In genomic region chr1:32817159-32817814, GRCh38 we compare ENCODE assay signal across 1 cellular context.
TF ChIP-seq lines count a peak whose summit lies in the region.

Gene S100PBP, plus strand, starts transcription at chr1:32817653. Its CDS starts 8,447 bp downstream, at chr1:32826100.
Gene YARS1, minus strand, starts transcription at chr1:32817358. Its CDS starts 114 bp downstream, at chr1:32817244.

TF ChIP-seq in K562, 482 proteins besides CTCF, POLR2A, EP300 and RAD21 (continued from another document and continues in another):
- TF ChIP-seq REST (CRISPR knock-in tag; IDR thresholded peaks at IDR 0.05; ENCODE audit: low read depth) (peak; percentile 38), KDM4B (IDR thresholded peaks at IDR 0.05; ENCODE audit: borderline replicate concordance in 2 of 2, low read depth in 1 of 2) (no peak), PRDM10 (IDR thresholded peaks at IDR 0.05; ENCODE audit: partially characterized antibody) (peak; percentile 94), TEAD4 (IDR thresholded peaks at IDR 0.05; ENCODE audit: low read length) (no peak), TEAD4 (CRISPR knock-in tag; IDR thresholded peaks at IDR 0.05; ENCODE audit: borderline replicate concordance) (no peak), STAT5B (CRISPR knock-in tag; IDR thresholded peaks at IDR 0.05) (no peak), RFX5 (IDR thresholded peaks at IDR 0.05; ENCODE audit: low read depth, low read length) (no peak), CEBPB (tag; IDR thresholded peaks at IDR 0.05) (peak; percentile 99), PATZ1 (CRISPR knock-in tag; IDR thresholded peaks at IDR 0.05; ENCODE audit: borderline replicate concordance) (no peak), LCOR (CRISPR knock-in tag; IDR thresholded peaks at IDR 0.05) (peak; percentile 99), ZNF79 (CRISPR knock-in tag; IDR thresholded peaks at IDR 0.05; ENCODE audit: low read depth) (no peak), CXXC5 (CRISPR knock-in tag; IDR thresholded peaks at IDR 0.05) (peak; percentile 97), ZNF444 (CRISPR knock-in tag; IDR thresholded peaks at IDR 0.05) (0 out of 2 replicates have a peak, but pooled peaks have one; percentile 28), NFIC (IDR thresholded peaks at IDR 0.05) (peak; percentile 51; the same call in 1 of the 2 replicates), MTA1 (IDR thresholded peaks at IDR 0.05; ENCODE audit: borderline replicate concordance) (no peak; the same call in 1 of the 2 replicates), SLC30A9 (CRISPR knock-in tag; IDR thresholded peaks at IDR 0.05) (no peak), SOX6 (IDR thresholded peaks at IDR 0.05) (peak; percentile 91), ZKSCAN1 (IDR thresholded peaks at IDR 0.05; ENCODE audit: low read depth, low read length) (peak; percentile 57; the same call in 1 of the 2 replicates), ZNF311 (CRISPR knock-in tag; IDR thresholded peaks at IDR 0.05) (no peak), RAD51 (IDR thresholded peaks at IDR 0.05; ENCODE audit: borderline replicate concordance, low read depth) (peak; percentile 77), RERE (CRISPR knock-in tag; IDR thresholded peaks at IDR 0.05; ENCODE audit: borderline replicate concordance) (no peak), TGIF2 (CRISPR knock-in tag; IDR thresholded peaks at IDR 0.05) (peak; percentile 100), BMI1 (IDR thresholded peaks at IDR 0.05; ENCODE audit: low read length) (no peak), JUNB (CRISPR knock-in tag; conservative IDR thresholded peaks at IDR 0.05) (no peak; the same call in 1 of the 2 replicates), KDM2B (CRISPR knock-in tag; IDR thresholded peaks at IDR 0.05) (peak; percentile 86), ZBTB33 (CRISPR knock-in tag; IDR thresholded peaks at IDR 0.05) (peak; percentile 79; the same call in 1 of the 2 replicates), ZBTB34 (CRISPR knock-in tag; IDR thresholded peaks at IDR 0.05) (no peak), POLR3G (IDR thresholded peaks at IDR 0.05; ENCODE audit: extremely low read depth, insufficient read length, insufficient replicate concordance) (no peak), DPF2 (IDR thresholded peaks at IDR 0.05) (peak; percentile 52; the same call in 1 of the 2 replicates), PHB2 (IDR thresholded peaks at IDR 0.05; ENCODE audit: low read depth) (no peak), ZNF224 (CRISPR knock-in tag; IDR thresholded peaks at IDR 0.05) (no peak), GATAD2A (IDR thresholded peaks at IDR 0.05) (no peak), PHTF2 (CRISPR knock-in tag; IDR thresholded peaks at IDR 0.05) (no peak), SFPQ (IDR thresholded peaks at IDR 0.05; ENCODE audit: low read depth, low read length) (no peak), NCOA6 (IDR thresholded peaks at IDR 0.05) (no peak), ZNF76 (CRISPR knock-in tag; IDR thresholded peaks at IDR 0.05; ENCODE audit: borderline replicate concordance) (no peak), ETS1 (conservative IDR thresholded peaks at IDR 0.05; ENCODE audit: control insufficient read depth, low read depth, low read length) (peak; percentile 99)
